8 cellular contexts compared by ENCODE assay signal in genomic region chr16:53704445-53704813, GRCh38. TPM values are rescaled to one million over a fixed set of nuclear protein-coding genes. Genes with fewer than 3 reads are reported as not detected.
DNase-seq lines count a peak whose midpoint lies in the region; ATAC-seq and TF ChIP-seq lines count a peak whose summit lies in the region.

No MANE protein-coding gene starts in this region.

- no peak overlapping the region for H3K27ac ChIP-seq in colonic mucosa

- H3K9me3 Mint-ChIP-seq in naive thymus-derived CD8-positive, alpha-beta T cell = no peaks in the 10 kb centered on the region

- H3K9ac ChIP-seq in colonic mucosa (ENCODE audit: low read depth in 2 of 2, low read length in 2 of 2) = peak overlapping the region; percentile 63 to 82

- H3K4me1 ChIP-seq in BE2C = no peaks in the 10 kb centered on the region
- H3K4me1 ChIP-seq in colonic mucosa = peaks cover 9% of the 10 kb centered on the region

- DNase-seq in BE2C (no peak), LHCN-M2 (ENCODE audit: low read depth) (peak; percentile 24), colonic mucosa (no peak), activated gamma-delta T cell (lab: John Stamatoyannopoulos, UW) (no peak)
- no peak for DNase-seq in naive thymus-derived CD8-positive, alpha-beta T cell

- H3K27me3 ChIP-seq in BE2C = no peaks in the 10 kb centered on the region
- no peaks in the 10 kb centered on the region for H3K27me3 ChIP-seq in colonic mucosa

- H3K4me1 Mint-ChIP-seq in naive thymus-derived CD8-positive, alpha-beta T cell = peaks cover 18 to 46% (median 43%) of the 10 kb centered on the region in 4 donors

- intact Hi-C loops in colonic mucosa (cut with DNase I) = no loop called here

- peak overlapping the region; percentile 94 for H3K4me3 ChIP-seq in BE2C (ENCODE audit: low read depth, low read length)
- H3K4me3 ChIP-seq in colonic mucosa = peak overlapping the region; percentile 81

- H3K27ac Mint-ChIP-seq in naive thymus-derived CD8-positive, alpha-beta T cell = peak overlapping the region; percentile 94 to 97 (median 97)

- peaks cover 0 to 9% (median 6%) of the 10 kb centered on the region in 3 donors for H3K36me3 Mint-ChIP-seq in naive thymus-derived CD8-positive, alpha-beta T cell

- H3K36me3 ChIP-seq in BE2C (no peaks in the 10 kb centered on the region), colonic mucosa (no peaks in the 10 kb centered on the region)

- POLR2A ChIA-PET in naive thymus-derived CD8-positive, alpha-beta T cell (lab: Charles Lee) = interaction anchor here (1.0 to 1.8 kb wide), 5 partner anchors 12 to 270 kb away, joined by 3 to 8 read pairs (median 4); partner anchors contain the start of genes AKTIP and RBL2

- TF ChIP-seq CTCF in BE2C (IDR thresholded peaks at IDR 0.05; ENCODE audit: low read depth, low read length) = no peak
- TF ChIP-seq CTCF in colonic mucosa (IDR thresholded peaks at IDR 0.05) = no peak

- no peak for ATAC-seq in naive thymus-derived CD8-positive, alpha-beta T cell
- ATAC-seq in HG03565 (IDR thresholded peaks at IDR 0.05; ENCODE audit: unreplicated experiment) (no peak), GM19324 (IDR thresholded peaks at IDR 0.05; ENCODE audit: low FRiP score, unreplicated experiment) (no peak), HG03025 (IDR thresholded peaks at IDR 0.05; ENCODE audit: low FRiP score, unreplicated experiment) (no peak)

- H3K9me3 ChIP-seq in BE2C (no peaks in the 10 kb centered on the region), colonic mucosa (no peaks in the 10 kb centered on the region)

- H3K4me3 Mint-ChIP-seq in naive thymus-derived CD8-positive, alpha-beta T cell = peak overlapping the region; percentile 96 to 100 (median 98)

- H3K27me3 Mint-ChIP-seq in naive thymus-derived CD8-positive, alpha-beta T cell = no peaks in the 10 kb centered on the region

RNA-seq across cellular contexts. Expression of gene FTO, which starts 0.5 kb away (rescaled TPM):
- 42.9 TPM for polyA plus RNA-seq in BE2C (2012; ENCODE audit: insufficient read depth, insufficient read length, low read depth)
- total RNA-seq in LHCN-M2 (2014; rRNA removed) (118 and 120 TPM in 2 replicates), colonic mucosa (10 to 100 TPM; 38.3 to 39.2 TPM)
- 63.1 TPM for polyA plus RNA-seq in LHCN-M2 (2012)
- total RNA-seq in naive thymus-derived CD8-positive, alpha-beta T cell = 10 to 100 TPM; 51.2 to 59.5 TPM
- 10 to 100 TPM; 70.2 to 91.9 (median 87.8) TPM for polyA plus RNA-seq in naive thymus-derived CD8-positive, alpha-beta T cell

RNA-seq across cellular contexts. Expression of gene RPGRIP1L, which starts 0.8 kb away (rescaled TPM):
- polyA plus RNA-seq in BE2C (2012; ENCODE audit: insufficient read depth, insufficient read length, low read depth) = 16.3 TPM
- 15.6 and 22.3 TPM in 2 replicates for total RNA-seq in LHCN-M2 (2014; rRNA removed)
- 7.3 TPM for polyA plus RNA-seq in LHCN-M2 (2012)
- total RNA-seq in colonic mucosa = 1 to 10 TPM; 1.6 to 5.5 TPM
- 1 to 10 TPM; 5.0 to 5.3 TPM for total RNA-seq in naive thymus-derived CD8-positive, alpha-beta T cell
- polyA plus RNA-seq in naive thymus-derived CD8-positive, alpha-beta T cell = 1 to 10 TPM; 2.5 to 3.9 (median 2.9) TPM
